16 cellular contexts compared by ENCODE assay signal in genomic region chr19:39419003-39419402, GRCh38. TPM values are rescaled to one million over a fixed set of nuclear protein-coding genes. Genes with fewer than 3 reads are reported as not detected.
DNase-seq lines count a peak whose midpoint lies in the region; ATAC-seq, FAIRE-seq and TF ChIP-seq lines count a peak whose summit lies in the region.
"Had no signal": no experiment of that assay in that cellular context is flagged by ENCODE, and none has a peak within 500 bp of the region (broad histone marks: within the 10 kb centered on the region; RNA-seq: fewer than 3 reads in every experiment).

No MANE protein-coding gene starts in this region.

- peak; percentile 54 for FAIRE-seq in A549 (lab: Jason Lieb, UNC)
- peak; percentile 71 for FAIRE-seq in K562 (lab: Jason Lieb, UNC)
- FAIRE-seq: D721Med had no signal

- H3K4me1 ChIP-seq in A549, result peaks cover 10% of the 10 kb centered on the region
- peaks cover 24% of the 10 kb centered on the region for H3K4me1 ChIP-seq in Panc1 (ENCODE audit: control insufficient read depth, insufficient read depth, low read length)
- H3K4me1 ChIP-seq in K562 (replicated peaks in 1 of 2; ENCODE audit: control insufficient read depth in 2 of 2, insufficient read depth in 2 of 2, low read length in 2 of 2), result peaks cover 4 to 34% of the 10 kb centered on the region in 2 experiments; a peak in 4 of 5 replicates

- no peaks in the 10 kb centered on the region for H4K20me1 ChIP-seq in K562 (replicated peaks; ENCODE audit: control insufficient read depth, insufficient read depth, low read length)

- no peak overlapping the region for H3K9ac ChIP-seq in K562 (ENCODE audit: insufficient read depth in 1 of 2, low read depth in 2 of 2, low read length in 2 of 2)

- DNase-seq in A549 (ENCODE audit: low read depth in 1 of 2, low spot score in 1 of 2) (no peak), Panc1 (ENCODE audit: low read depth, low spot score) (peak; percentile 64), K562 (ENCODE audit: extremely low read depth in 1 of 4, low spot score in 3 of 4) (no peak), HEK293T (ENCODE audit: extremely low spot score) (no peak)
- DNase-seq in stimulated activated effector memory CD8-positive, alpha-beta T cell treated with anti-CD3 and anti-CD28 coated beads, Interleukin-12 subunit alpha, Interleukin-12 subunit beta, amount 100 ng/mL, for 72 hours (ENCODE audit: low spot score in 2 of 2), result no peak
- DNase-seq: EL, MG63, NCI-H1417 treated with DMSO at 0.1 percent for 48 hours, NCI-H187, NCI-H446, NCI-H526, RPMI8226, SHP77 had no signal

- H3K9me3 Mint-ChIP-seq in stimulated activated effector memory CD8-positive, alpha-beta T cell treated with anti-CD3 and anti-CD28 coated beads, Interleukin-12 subunit alpha, Interleukin-12 subunit beta, amount 100 ng/mL, for 72 hours, result no peaks in the 10 kb centered on the region

- no peak overlapping the region for H3K27ac ChIP-seq in A549
- no peak overlapping the region for H3K27ac ChIP-seq in Panc1 (ENCODE audit: low read length)
- H3K27ac ChIP-seq in K562 (ENCODE audit: extremely low read depth, low read depth, low read length), result no peak overlapping the region
- H3K27ac ChIP-seq: C4-2B had no signal

- H3K27me3 ChIP-seq in Panc1 (ENCODE audit: control insufficient read depth, insufficient read depth, low read length), result no peaks in the 10 kb centered on the region
- H3K27me3 ChIP-seq in K562 (ENCODE audit: control insufficient read depth in 2 of 2, insufficient read depth in 2 of 2, low read length in 2 of 2), result no peaks in the 10 kb centered on the region
- H3K27me3 ChIP-seq: MG63 had no signal

- peaks cover 67% of the 10 kb centered on the region for H3K36me3 ChIP-seq in Panc1 (ENCODE audit: control insufficient read depth, insufficient read depth, low read length)
- peaks cover 35% of the 10 kb centered on the region; the same call in 2 of the 3 replicates for H3K36me3 ChIP-seq in K562 (ENCODE audit: control insufficient read depth, insufficient read depth, low read length)

- CTCF ChIA-PET in A549 (lab: Yijun Ruan, JAX) (interaction anchor here (1.0 to 23.5 kb wide), 10 partner anchors 7 to 144 kb away, joined by 3 to 457 read pairs (median 16); partner anchors contain the start of genes EID2B, MED29, PAF1 and PLEKHG2), Panc1 (lab: Charles Lee) (interaction anchor here (0.5 to 2.9 kb wide), 5 partner anchors 9 to 74 kb away, joined by 3 to 19 read pairs (median 9); partner anchors contain the start of gene RPS16), K562 (lab: Yijun Ruan, JAX; ENCODE audit: low intra/inter-chr PET ratio) (no interaction called here), HEK293T (lab: Yijun Ruan, JAX) (no interaction called here)

- H3K4me3 Mint-ChIP-seq in stimulated activated effector memory CD8-positive, alpha-beta T cell treated with anti-CD3 and anti-CD28 coated beads, Interleukin-12 subunit alpha, Interleukin-12 subunit beta, amount 100 ng/mL, for 72 hours, result no peak overlapping the region

- TF ChIP-seq EP300 in A549 (IDR thresholded peaks at IDR 0.05) (no peak), K562 (IDR thresholded peaks at IDR 0.05; ENCODE audit: low read length) (no peak)

- BruUV-seq in Panc1 (replicated peaks; lab: Mats Ljungman, UMichigan) (no TSS peak), K562 (replicated peaks; lab: Mats Ljungman, UMichigan) (no TSS peak)

- intact Hi-C loops in Panc1 (cut with micrococcal nuclease; ENCODE audit: unreplicated experiment) (loop anchor here (10.0 kb wide), 1 partner anchor 444 kb away; the partner anchor contains the start of gene FBXO17), K562 (cut with micrococcal nuclease) (no loop called here)

- TF ChIP-seq CTCF in A549 (IDR thresholded peaks at IDR 0.05) (no peak), Panc1 (IDR thresholded peaks at IDR 0.05) (no peak), K562 (IDR thresholded peaks at IDR 0.05 in 2 of 3, conservative IDR thresholded peaks at IDR 0.05 in 1 of 3; ENCODE audit: insufficient read depth in 2 of 3, low read depth in 1 of 3, low read length in 3 of 3) (no peak)

- no peaks in the 10 kb centered on the region for H3K9me1 ChIP-seq in K562 (ENCODE audit: control insufficient read depth, insufficient read depth, low read length)

- peaks cover 15% of the 10 kb centered on the region for H3K4me1 Mint-ChIP-seq in stimulated activated effector memory CD8-positive, alpha-beta T cell treated with anti-CD3 and anti-CD28 coated beads, Interleukin-12 subunit alpha, Interleukin-12 subunit beta, amount 100 ng/mL, for 72 hours

- H2AFZ ChIP-seq in K562 (ENCODE audit: low read depth, low read length), result no peak overlapping the region

- H3K4me3 ChIP-seq in A549 (no peak overlapping the region), Panc1 (ENCODE audit: low read depth in 2 of 2, low read length in 2 of 2) (no peak overlapping the region), K562 (no peak overlapping the region)
- H3K4me3 ChIP-seq: MG63 had no signal

- H3K9me3 ChIP-seq in A549, result no peaks in the 10 kb centered on the region
- no peaks in the 10 kb centered on the region for H3K9me3 ChIP-seq in Panc1 (ENCODE audit: control insufficient read depth, insufficient read depth, low read depth, low read length)
- H3K9me3 ChIP-seq in K562 (replicated peaks; ENCODE audit: control insufficient read depth, insufficient read depth, low read depth, low read length), result no peaks in the 10 kb centered on the region
- H3K9me3 ChIP-seq: MG63 had no signal

- TF ChIP-seq POLR2A in A549 (IDR thresholded peaks at IDR 0.05; ENCODE audit: low read length) (no peak), K562 (conservative IDR thresholded peaks at IDR 0.05) (no peak)

- no peak overlapping the region for H3K4me2 ChIP-seq in A549
- no peak overlapping the region for H3K4me2 ChIP-seq in K562 (ENCODE audit: insufficient read depth, low read length)

- in situ Hi-C loops in Panc1 (cut with HindIII; ENCODE audit: low pct_unique_long_range_greater_than_20kb, low sequenced_read_pairs), result no loop called here
- in situ Hi-C loops in K562 (cut with MboI), result no loop called here

- peaks cover 69% of the 10 kb centered on the region for H3K36me3 Mint-ChIP-seq in stimulated activated effector memory CD8-positive, alpha-beta T cell treated with anti-CD3 and anti-CD28 coated beads, Interleukin-12 subunit alpha, Interleukin-12 subunit beta, amount 100 ng/mL, for 72 hours

- POLR2A ChIA-PET in A549 (lab: Yijun Ruan, JAX), result interaction anchor here (10.5 kb wide), 1 partner anchor 16 kb away, joined by 160 read pairs; the partner anchor contains the start of gene RPS16
- POLR2A ChIA-PET in Panc1 (lab: Charles Lee), result interaction anchor here (0.6 to 8.9 kb wide), 10 partner anchors 9 to 1753 kb away, joined by 3 to 230 read pairs (median 5); partner anchors contain the start of genes RPS16 and SUPT5H
- POLR2A ChIA-PET in K562 (lab: Yijun Ruan, JAX), result interaction anchor here (0.6 to 9.1 kb wide), 4 partner anchors 14 to 28 kb away, joined by 4 to 141 read pairs (median 5); partner anchors contain the start of genes MED29, PAF1 and RPS16
- POLR2A ChIA-PET in HEK293T (lab: Yijun Ruan, JAX), result interaction anchor here (6.8 kb wide), 1 partner anchor 17 kb away, joined by 78 read pairs; the partner anchor contains the start of gene RPS16

- TF ChIP-seq RAD21 in A549 (conservative IDR thresholded peaks at IDR 0.05 in 1 of 2, IDR thresholded peaks at IDR 0.05 in 1 of 2) (no peak), K562 (CRISPR knock-in tag; conservative IDR thresholded peaks at IDR 0.05 in 1 of 2, IDR thresholded peaks at IDR 0.05 in 1 of 2) (no peak)

- H3K27ac Mint-ChIP-seq in stimulated activated effector memory CD8-positive, alpha-beta T cell treated with anti-CD3 and anti-CD28 coated beads, Interleukin-12 subunit alpha, Interleukin-12 subunit beta, amount 100 ng/mL, for 72 hours, result no peak overlapping the region

- no peak for ATAC-seq in A549
- ATAC-seq in Panc1, result no peak
- no peak for ATAC-seq in K562
- ATAC-seq in stimulated activated effector memory CD8-positive, alpha-beta T cell treated with anti-CD3 and anti-CD28 coated beads, Interleukin-12 subunit alpha, Interleukin-12 subunit beta, amount 100 ng/mL, for 72 hours, result no peak
- ATAC-seq in GM21515 (IDR thresholded peaks at IDR 0.05; ENCODE audit: unreplicated experiment), result no peak

- H3K79me2 ChIP-seq in K562 (ENCODE audit: control insufficient read depth, insufficient read depth, low read length), result peaks cover 6% of the 10 kb centered on the region; the same call in 2 of the 3 replicates

- WGBS in A549 (ENCODE audit: missing lambda C conversion rate), result 91% methylated on average over 9 of the region's 9 CpGs
- 85% methylated on average over 9 of the region's 9 CpGs for WGBS in K562 (ENCODE audit: insufficient coverage, low coverage, missing lambda C conversion rate)

RNA-seq across cellular contexts. Expression of gene PLEKHG2, which starts 6.5 kb away (rescaled TPM):
- polyA plus RNA-seq in A549 (2011; rRNA removed), result 21.6 and 35.1 TPM in 2 replicates
- 17.7 and 23.5 TPM in 2 replicates for polyA plus RNA-seq in A549 (2012; cell fraction: cytosol; rRNA removed)
- 94.8 and 104 TPM in 2 replicates for polyA plus RNA-seq in A549 (2012; cell fraction: nucleus; rRNA removed)
- 32.2 to 41.7 TPM (median 39.1 TPM) in 3 replicates for polyA plus RNA-seq in A549 (2017; fragmentation: RNase III; extraction: RNeasy Plus Mini Kit Qiagen cat#74134 plus additional on column Dnase treatment)
- 43.4 and 45.6 TPM in 2 replicates for polyA minus RNA-seq in A549 (2011; rRNA and poly(A)+ RNA removed)
- total RNA-seq in Panc1 (2021; ENCODE audit: unreplicated experiment), result 1,988 TPM
- polyA plus RNA-seq in Panc1 (2012; ENCODE audit: insufficient read length), result 2,032 TPM
- total RNA-seq in K562 (2011; cell fraction: chromatin; rRNA removed; ENCODE audit: low replicate concordance), result 36.8 and 97.0 TPM in 2 replicates
- total RNA-seq in K562 (2011; cell fraction: nucleolus; rRNA removed), result 44.7 and 54.0 TPM in 2 replicates
- 35.4 and 61.8 TPM in 2 replicates for total RNA-seq in K562 (2011; cell fraction: nucleoplasm; rRNA removed)
- total RNA-seq in K562 (2014; rRNA removed), result 9.8 and 17.1 TPM in 2 replicates
- total RNA-seq in K562 (2014; rRNA removed; fragmentation: Illumina TruSeq; extraction: Trizol), result 5.9 and 6.8 TPM in 2 replicates
- 8.1 and 11.4 TPM in 2 replicates for total RNA-seq in K562 (2015; rRNA removed; fragmentation: Illumina TruSeq; extraction: Trizol)
- 41.1 and 45.7 TPM in 2 replicates for total RNA-seq in K562 (2021)
- 5.4 and 8.5 TPM in 2 replicates for polyA plus RNA-seq in K562 (2011; rRNA removed)
- 4.2 and 6.3 TPM in 2 replicates for polyA plus RNA-seq in K562 (2011; cell fraction: cytosol; rRNA removed)
- 32.9 and 103 TPM in 2 replicates for polyA plus RNA-seq in K562 (2011; cell fraction: nucleus; rRNA removed)
- 22.1 and 34.0 TPM in 2 replicates for polyA plus RNA-seq in K562 (2012)
- 18.6 and 27.7 TPM in 2 replicates for polyA plus RNA-seq in K562 (2014; fragmentation: Illumina TruSeq; extraction: Trizol)
- polyA plus RNA-seq in K562 (2014; fragmentation: Nextera tagmentation; extraction: Ambion mirVana), result 1 to 10 TPM in 1 of 2 experiments, under 1 TPM in 1; 0.98 to 3.0 TPM
- polyA plus RNA-seq in K562 (2014; rRNA removed), result 14.9 and 18.0 TPM in 2 replicates
- polyA minus RNA-seq in K562 (2011; rRNA and poly(A)+ RNA removed), result 2.7 TPM in 2 replicates
- 15.3 and 25.7 TPM in 2 replicates for polyA minus RNA-seq in K562 (2011; cell fraction: cytosol; rRNA and poly(A)+ RNA removed)
- polyA minus RNA-seq in K562 (2011; cell fraction: nucleus; rRNA and poly(A)+ RNA removed), result 14.0 and 19.9 TPM in 2 replicates

RNA-seq across cellular contexts. Expression of gene ZFP36, which starts 12.4 kb away (rescaled TPM):
- polyA plus RNA-seq in A549 (2011; rRNA removed), result 29.1 and 35.6 TPM in 2 replicates
- 37.1 and 59.9 TPM in 2 replicates for polyA plus RNA-seq in A549 (2012; cell fraction: cytosol; rRNA removed)
- polyA plus RNA-seq in A549 (2012; cell fraction: nucleus; rRNA removed), result 113 and 124 TPM in 2 replicates
- 16.5 to 22.1 TPM (median 18.3 TPM) in 3 replicates for polyA plus RNA-seq in A549 (2017; fragmentation: RNase III; extraction: RNeasy Plus Mini Kit Qiagen cat#74134 plus additional on column Dnase treatment)
- polyA minus RNA-seq in A549 (2011; rRNA and poly(A)+ RNA removed), result 13.2 and 18.9 TPM in 2 replicates
- total RNA-seq in Panc1 (2021; ENCODE audit: unreplicated experiment), result 414 TPM
- 369 TPM for polyA plus RNA-seq in Panc1 (2012; ENCODE audit: insufficient read length)
- 9.5 and 19.1 TPM in 2 replicates for total RNA-seq in K562 (2011; cell fraction: chromatin; rRNA removed; ENCODE audit: low replicate concordance)
- total RNA-seq in K562 (2011; cell fraction: nucleolus; rRNA removed), result 17.8 and 18.8 TPM in 2 replicates
- total RNA-seq in K562 (2011; cell fraction: nucleoplasm; rRNA removed), result 15.0 and 15.3 TPM in 2 replicates
- total RNA-seq in K562 (2014; rRNA removed), result 3.5 and 7.1 TPM in 2 replicates
- 1.8 and 2.8 TPM in 2 replicates for total RNA-seq in K562 (2014; rRNA removed; fragmentation: Illumina TruSeq; extraction: Trizol)
- 3.7 and 3.8 TPM in 2 replicates for total RNA-seq in K562 (2015; rRNA removed; fragmentation: Illumina TruSeq; extraction: Trizol)
- total RNA-seq in K562 (2021), result 17.1 and 20.1 TPM in 2 replicates
- 1.0 and 2.0 TPM in 2 replicates for polyA plus RNA-seq in K562 (2011; rRNA removed)
- polyA plus RNA-seq in K562 (2011; cell fraction: cytosol; rRNA removed), result 1.8 and 3.0 TPM in 2 replicates
- polyA plus RNA-seq in K562 (2011; cell fraction: nucleus; rRNA removed), result 12.7 and 20.7 TPM in 2 replicates
- polyA plus RNA-seq in K562 (2012), result 14.4 and 28.7 TPM in 2 replicates
- 12.5 and 13.4 TPM in 2 replicates for polyA plus RNA-seq in K562 (2014; fragmentation: Illumina TruSeq; extraction: Trizol)
- polyA plus RNA-seq in K562 (2014; fragmentation: Nextera tagmentation; extraction: Ambion mirVana), result 1 to 10 TPM; 1.3 to 1.5 TPM
- 9.2 and 9.5 TPM in 2 replicates for polyA plus RNA-seq in K562 (2014; rRNA removed)
- polyA minus RNA-seq in K562 (2011; rRNA and poly(A)+ RNA removed), result 0.63 and 0.66 TPM in 2 replicates
- polyA minus RNA-seq in K562 (2011; cell fraction: cytosol; rRNA and poly(A)+ RNA removed), result 6.1 and 7.0 TPM in 2 replicates
- 11.0 and 12.8 TPM in 2 replicates for polyA minus RNA-seq in K562 (2011; cell fraction: nucleus; rRNA and poly(A)+ RNA removed)

RNA-seq across cellular contexts. Expression of gene RPS16, which starts 16.7 kb away (rescaled TPM):
- polyA plus RNA-seq in A549 (2011; rRNA removed) (4,855 and 5,722 TPM in 2 replicates), A549 (2017; fragmentation: RNase III; extraction: RNeasy Plus Mini Kit Qiagen cat#74134 plus additional on column Dnase treatment) (4,280 to 4,348 TPM (median 4,297 TPM) in 3 replicates), K562 (2011; rRNA removed) (1,618 and 2,255 TPM in 2 replicates), K562 (2014; fragmentation: Illumina TruSeq; extraction: Trizol) (2,204 and 2,973 TPM in 2 replicates), K562 (2014; fragmentation: Nextera tagmentation; extraction: Ambion mirVana) (1,000 to 10,000 TPM; 2,545 to 3,175 TPM), K562 (2014; rRNA removed) (3,400 and 3,671 TPM in 2 replicates)
- polyA plus RNA-seq in A549 (2012; cell fraction: cytosol; rRNA removed), result 15,003 and 17,959 TPM in 2 replicates
- polyA plus RNA-seq in A549 (2012; cell fraction: nucleus; rRNA removed), result 8,488 and 9,467 TPM in 2 replicates
- 5,249 and 5,947 TPM in 2 replicates for polyA minus RNA-seq in A549 (2011; rRNA and poly(A)+ RNA removed)
- total RNA-seq in Panc1 (2021; ENCODE audit: unreplicated experiment) (27,832 TPM), K562 (2014; rRNA removed) (2,011 and 2,125 TPM in 2 replicates), K562 (2014; rRNA removed; fragmentation: Illumina TruSeq; extraction: Trizol) (82.6 and 146 TPM in 2 replicates), K562 (2015; rRNA removed; fragmentation: Illumina TruSeq; extraction: Trizol) (114 and 137 TPM in 2 replicates), K562 (2021) (3,072 and 3,267 TPM in 2 replicates)
- polyA plus RNA-seq in Panc1 (2012; ENCODE audit: insufficient read length), result 38,578 TPM
- total RNA-seq in K562 (2011; cell fraction: chromatin; rRNA removed; ENCODE audit: low replicate concordance), result 222 and 453 TPM in 2 replicates
- total RNA-seq in K562 (2011; cell fraction: nucleolus; rRNA removed), result 784 and 1,002 TPM in 2 replicates
- total RNA-seq in K562 (2011; cell fraction: nucleoplasm; rRNA removed), result 878 and 1,583 TPM in 2 replicates
- 6,767 and 7,935 TPM in 2 replicates for polyA plus RNA-seq in K562 (2011; cell fraction: cytosol; rRNA removed)
- 1,399 and 1,697 TPM in 2 replicates for polyA plus RNA-seq in K562 (2011; cell fraction: nucleus; rRNA removed)
- 3,974 and 4,107 TPM in 2 replicates for polyA plus RNA-seq in K562 (2012)
- 1,356 and 1,489 TPM in 2 replicates for polyA minus RNA-seq in K562 (2011; rRNA and poly(A)+ RNA removed)
- polyA minus RNA-seq in K562 (2011; cell fraction: cytosol; rRNA and poly(A)+ RNA removed), result 1,901 and 2,445 TPM in 2 replicates
- polyA minus RNA-seq in K562 (2011; cell fraction: nucleus; rRNA and poly(A)+ RNA removed), result 274 and 520 TPM in 2 replicates

RNA-seq across cellular contexts. Expression of gene SUPT5H, which starts 26.4 kb away (rescaled TPM):
- 133 and 186 TPM in 2 replicates for polyA plus RNA-seq in A549 (2011; rRNA removed)
- polyA plus RNA-seq in A549 (2012; cell fraction: cytosol; rRNA removed), result 147 and 165 TPM in 2 replicates
- polyA plus RNA-seq in A549 (2012; cell fraction: nucleus; rRNA removed), result 393 and 418 TPM in 2 replicates
- polyA plus RNA-seq in A549 (2017; fragmentation: RNase III; extraction: RNeasy Plus Mini Kit Qiagen cat#74134 plus additional on column Dnase treatment), result 200 to 223 TPM (median 222 TPM) in 3 replicates
- 133 and 149 TPM in 2 replicates for polyA minus RNA-seq in A549 (2011; rRNA and poly(A)+ RNA removed)
- total RNA-seq in Panc1 (2021; ENCODE audit: unreplicated experiment), result 1,614 TPM
- polyA plus RNA-seq in Panc1 (2012; ENCODE audit: insufficient read length), result 1,718 TPM
- total RNA-seq in K562 (2011; cell fraction: chromatin; rRNA removed; ENCODE audit: low replicate concordance), result 330 and 539 TPM in 2 replicates
- 230 and 249 TPM in 2 replicates for total RNA-seq in K562 (2011; cell fraction: nucleolus; rRNA removed)
- 271 and 280 TPM in 2 replicates for total RNA-seq in K562 (2011; cell fraction: nucleoplasm; rRNA removed)
- 64.1 and 68.6 TPM in 2 replicates for total RNA-seq in K562 (2014; rRNA removed)
- total RNA-seq in K562 (2014; rRNA removed; fragmentation: Illumina TruSeq; extraction: Trizol), result 29.4 and 34.5 TPM in 2 replicates
- 35.9 and 36.9 TPM in 2 replicates for total RNA-seq in K562 (2015; rRNA removed; fragmentation: Illumina TruSeq; extraction: Trizol)
- total RNA-seq in K562 (2021), result 73.4 and 85.9 TPM in 2 replicates
- 27.6 and 58.9 TPM in 2 replicates for polyA plus RNA-seq in K562 (2011; rRNA removed)
- polyA plus RNA-seq in K562 (2011; cell fraction: cytosol; rRNA removed), result 37.3 and 38.8 TPM in 2 replicates
- 208 and 227 TPM in 2 replicates for polyA plus RNA-seq in K562 (2011; cell fraction: nucleus; rRNA removed)
- 93.1 and 112 TPM in 2 replicates for polyA plus RNA-seq in K562 (2012)
- 68.9 and 70.5 TPM in 2 replicates for polyA plus RNA-seq in K562 (2014; fragmentation: Illumina TruSeq; extraction: Trizol)
- polyA plus RNA-seq in K562 (2014; fragmentation: Nextera tagmentation; extraction: Ambion mirVana), result 10 to 100 TPM; 13.3 to 18.8 TPM
- 50.2 and 75.6 TPM in 2 replicates for polyA plus RNA-seq in K562 (2014; rRNA removed)
- 37.0 and 51.5 TPM in 2 replicates for polyA minus RNA-seq in K562 (2011; rRNA and poly(A)+ RNA removed)
- 42.2 and 42.6 TPM in 2 replicates for polyA minus RNA-seq in K562 (2011; cell fraction: cytosol; rRNA and poly(A)+ RNA removed)
- 36.1 and 56.9 TPM in 2 replicates for polyA minus RNA-seq in K562 (2011; cell fraction: nucleus; rRNA and poly(A)+ RNA removed)

RNA-seq across cellular contexts. Expression of gene MED29, which starts 27.8 kb away (rescaled TPM):
- polyA plus RNA-seq in A549 (2011; rRNA removed) (55.7 and 57.5 TPM in 2 replicates), A549 (2017; fragmentation: RNase III; extraction: RNeasy Plus Mini Kit Qiagen cat#74134 plus additional on column Dnase treatment) (47.7 to 50.7 TPM (median 48.7 TPM) in 3 replicates), K562 (2011; rRNA removed) (11.7 and 12.4 TPM in 2 replicates), K562 (2014; fragmentation: Illumina TruSeq; extraction: Trizol) (18.0 and 19.2 TPM in 2 replicates), K562 (2014; fragmentation: Nextera tagmentation; extraction: Ambion mirVana) (1 to 10 TPM; 1.8 to 2.8 TPM), K562 (2014; rRNA removed) (15.1 and 22.5 TPM in 2 replicates)
- 62.4 and 81.8 TPM in 2 replicates for polyA plus RNA-seq in A549 (2012; cell fraction: cytosol; rRNA removed)
- polyA plus RNA-seq in A549 (2012; cell fraction: nucleus; rRNA removed), result 48.3 and 60.2 TPM in 2 replicates
- 48.8 and 57.0 TPM in 2 replicates for polyA minus RNA-seq in A549 (2011; rRNA and poly(A)+ RNA removed)
- total RNA-seq in Panc1 (2021; ENCODE audit: unreplicated experiment) (739 TPM), K562 (2014; rRNA removed) (16.0 and 22.6 TPM in 2 replicates), K562 (2014; rRNA removed; fragmentation: Illumina TruSeq; extraction: Trizol) (7.0 and 7.2 TPM in 2 replicates), K562 (2015; rRNA removed; fragmentation: Illumina TruSeq; extraction: Trizol) (11.2 and 11.7 TPM in 2 replicates), K562 (2021) (17.3 and 18.0 TPM in 2 replicates)
- polyA plus RNA-seq in Panc1 (2012; ENCODE audit: insufficient read length), result 764 TPM
- total RNA-seq in K562 (2011; cell fraction: chromatin; rRNA removed; ENCODE audit: low replicate concordance), result 7.8 and 14.7 TPM in 2 replicates
- 12.0 and 12.7 TPM in 2 replicates for total RNA-seq in K562 (2011; cell fraction: nucleolus; rRNA removed)
- total RNA-seq in K562 (2011; cell fraction: nucleoplasm; rRNA removed), result 13.0 and 17.4 TPM in 2 replicates
- polyA plus RNA-seq in K562 (2011; cell fraction: cytosol; rRNA removed), result 18.4 and 30.0 TPM in 2 replicates
- 5.3 and 8.7 TPM in 2 replicates for polyA plus RNA-seq in K562 (2011; cell fraction: nucleus; rRNA removed)
- 14.0 and 19.0 TPM in 2 replicates for polyA plus RNA-seq in K562 (2012)
- polyA minus RNA-seq in K562 (2011; rRNA and poly(A)+ RNA removed), result 6.4 and 10.6 TPM in 2 replicates
- 5.9 and 9.0 TPM in 2 replicates for polyA minus RNA-seq in K562 (2011; cell fraction: cytosol; rRNA and poly(A)+ RNA removed)
- 15.9 and 16.3 TPM in 2 replicates for polyA minus RNA-seq in K562 (2011; cell fraction: nucleus; rRNA and poly(A)+ RNA removed)

Comparison
In these comparisons a context has a peak if more than half of its experiments do, and no peak if none do; other contexts are left out.
1. RNA of gene PLEKHG2, which starts 6.5 kb away (total RNA-seq): 1,988 TPM in Panc1 (single experiment); 5.9 to 97.0 TPM in K562; every median in the first group is over 10 times any median in the second.
2. RNA of gene ZFP36, which starts 12.4 kb away (total RNA-seq): 414 TPM in Panc1 (single experiment); 1.8 to 20.1 TPM in K562; every median in the first group is over 10 times any median in the second.
3. CTCF ChIA-PET loops: an anchor here in A549 (1.0 to 23.5 kb wide) and Panc1 (0.5 to 2.9 kb wide); none called in K562 and HEK293T.
4. Of the 35 proteins assayed by ChIP-seq in both K562 and A549: peak only in K562: none; only in A549: KDM1A; in both: ZFP36; in neither: 32; mixed calls (peak in some experiments, not most) for 1.